1 cellular context compared by ENCODE assay signal in genomic region chr17:81235822-81236740, GRCh38.
A peak's percentile ranks its signal among the peaks of the same experiment; 100 is the strongest.
TF ChIP-seq lines count a peak whose summit lies in the region.

No MANE protein-coding gene starts in this region.

TF ChIP-seq in HepG2, 621 proteins besides CTCF, POLR2A, EP300 and RAD21:
- no peak for TF ChIP-seq ZNF709 (CRISPR knock-in tag; IDR thresholded peaks at IDR 0.05)
- TF ChIP-seq RXRB (CRISPR knock-in tag; IDR thresholded peaks at IDR 0.05; ENCODE audit: borderline replicate concordance) = no peak
- peak; percentile 14 for TF ChIP-seq AGO2 (optimal IDR thresholded peaks at IDR 0.05; ENCODE audit: low read depth, low read length)
- TF ChIP-seq MAF1 (CRISPR knock-in tag; IDR thresholded peaks at IDR 0.05; ENCODE audit: borderline replicate concordance) = no peak
- no peak for TF ChIP-seq TFE3 (CRISPR knock-in tag; IDR thresholded peaks at IDR 0.05)
- TF ChIP-seq ZNF264 (CRISPR knock-in tag; IDR thresholded peaks at IDR 0.05) = no peak
- TF ChIP-seq ZNF577 (CRISPR knock-in tag; IDR thresholded peaks at IDR 0.05; ENCODE audit: borderline replicate concordance, low read depth) = no peak
- no peak for TF ChIP-seq CENPT (CRISPR knock-in tag; IDR thresholded peaks at IDR 0.05; ENCODE audit: low read depth)
